ENCODE assay signal across 16 cellular contexts in genomic region chr6:17381429-17382147, GRCh38. TPM values are rescaled to one million over a fixed set of nuclear protein-coding genes. Genes with fewer than 3 reads are reported as not detected.
A peak's percentile ranks its signal among the peaks of the same experiment; 100 is the strongest.
DNase-seq lines count a peak whose midpoint lies in the region; ATAC-seq, FAIRE-seq and TF ChIP-seq lines count a peak whose summit lies in the region.
"Had no signal": no experiment of that assay in that cellular context is flagged by ENCODE, and none has a peak within 500 bp of the region (broad histone marks: within the 10 kb centered on the region; RNA-seq: fewer than 3 reads in every experiment).

No MANE protein-coding gene starts in this region.

- no peak for TF ChIP-seq RAD21 in K562 (CRISPR knock-in tag; conservative IDR thresholded peaks at IDR 0.05 in 1 of 2, IDR thresholded peaks at IDR 0.05 in 1 of 2)

- H4K20me1 ChIP-seq in K562 (replicated peaks; ENCODE audit: control insufficient read depth, insufficient read depth, low read length), result no peaks in the 10 kb centered on the region

- BruUV-seq in K562 (replicated peaks; lab: Mats Ljungman, UMichigan), result no TSS peak

- WGBS in K562 (ENCODE audit: insufficient coverage, low coverage, missing lambda C conversion rate), result 2% methylated on average over 7 of the region's 7 CpGs

- H3K79me2 ChIP-seq in K562 (ENCODE audit: control insufficient read depth, insufficient read depth, low read length), result no peaks in the 10 kb centered on the region

- H3K27me3 ChIP-seq in K562 (ENCODE audit: control insufficient read depth in 2 of 2, insufficient read depth in 2 of 2, low read length in 2 of 2), result peaks cover 0 to 12% of the 10 kb centered on the region in 2 experiments; a peak in 1 of 5 replicates
- H3K27me3 ChIP-seq in naive thymus-derived CD4-positive, alpha-beta T cell (ENCODE audit: control insufficient read depth in 2 of 2, insufficient read depth in 2 of 2, low read length in 2 of 2), result no peaks in the 10 kb centered on the region

- H3K4me3 ChIP-seq in K562, result no peak overlapping the region
- no peak overlapping the region for H3K4me3 ChIP-seq in naive thymus-derived CD4-positive, alpha-beta T cell (ENCODE audit: low read length)
- H3K4me3 ChIP-seq: GM12878, SK-N-MC had no signal

- TF ChIP-seq POLR2A in K562 (conservative IDR thresholded peaks at IDR 0.05), result no peak

- ATAC-seq in K562 (peak; percentile 39; the same call in 1 of the 3 replicates), GM21423 (IDR thresholded peaks at IDR 0.05; ENCODE audit: unreplicated experiment) (no peak)
- ATAC-seq in naive thymus-derived CD4-positive, alpha-beta T cell, result no peak
- ATAC-seq: GM12878; stimulated activated memory B cell treated with anti-CD40 and anti-IgM and Interleukin-4, amounts not matched to agents 10 μg/mL and 1 μg/mL and 100 μg/mL, for 72 hours had no signal

- H2AFZ ChIP-seq in K562 (ENCODE audit: low read depth, low read length), result no peak overlapping the region

- in situ Hi-C loops in K562 (cut with MboI), result no loop called here

- peak; percentile 65 for FAIRE-seq in HTR-8/SVneo (lab: Jason Lieb, UNC)
- no peak for FAIRE-seq in K562 (lab: Jason Lieb, UNC)
- FAIRE-seq: GM12878 had no signal

- no peak overlapping the region for H3K27ac ChIP-seq in K562 (ENCODE audit: extremely low read depth, low read depth, low read length)
- H3K27ac ChIP-seq in naive thymus-derived CD4-positive, alpha-beta T cell (ENCODE audit: low read depth, low read length), result no peak overlapping the region
- H3K27ac ChIP-seq: SK-N-MC had no signal

- CTCF ChIA-PET in K562 (lab: Yijun Ruan, JAX; ENCODE audit: low intra/inter-chr PET ratio), result interaction anchor here (0.6 kb wide), 1 partner anchor 336 kb away, joined by 3 read pairs; no protein-coding TSS in a partner anchor
- CTCF ChIA-PET in naive thymus-derived CD4-positive, alpha-beta T cell (lab: Charles Lee), result interaction anchor here (0.6 kb wide), 1 partner anchor 132 kb away, joined by 4 read pairs; no protein-coding TSS in a partner anchor

- DNase-seq in AG08396 (ENCODE audit: low spot score), result peak; percentile 54
- DNase-seq in HTR-8/SVneo (ENCODE audit: insufficient read length, low spot score), result no peak
- no peak for DNase-seq in K562 (ENCODE audit: extremely low read depth in 1 of 4, low spot score in 3 of 4)
- DNase-seq in midbrain (lab: John Stamatoyannopoulos, UW), result peak; percentile 1
- DNase-seq in naive thymus-derived CD4-positive, alpha-beta T cell, result no peak
- DNase-seq in NCI-H345 (lab: John Stamatoyannopoulos, UW), result no peak
- no peak for DNase-seq in DMS153 treated with DMSO at 0.1 percent for 48 hours (lab: John Stamatoyannopoulos, UW; ENCODE audit: unreplicated experiment)
- DNase-seq: activated CD4-positive, alpha-beta T cell treated with anti-CD3 and anti-CD28 coated beads for 48 hours; activated effector memory CD4-positive, alpha-beta T cell treated with Interleukin-2 at 50 U/mL for 16 hours; CD4-positive, alpha-beta memory T cell; dermis blood vessel endothelial cell; KG1 had no signal

- no peaks in the 10 kb centered on the region for H3K9me1 ChIP-seq in K562 (ENCODE audit: control insufficient read depth, insufficient read depth, low read length)

- no peaks in the 10 kb centered on the region for H3K4me1 ChIP-seq in K562 (replicated peaks in 1 of 2; ENCODE audit: control insufficient read depth in 2 of 2, insufficient read depth in 2 of 2, low read length in 2 of 2)
- no peaks in the 10 kb centered on the region for H3K4me1 ChIP-seq in naive thymus-derived CD4-positive, alpha-beta T cell (ENCODE audit: control insufficient read depth in 2 of 2, insufficient read depth in 2 of 2, low read length in 2 of 2)

- no peak overlapping the region for H3K4me2 ChIP-seq in K562 (ENCODE audit: insufficient read depth, low read length)

- no peak overlapping the region for H3K27ac Mint-ChIP-seq in naive thymus-derived CD4-positive, alpha-beta T cell
- H3K27ac Mint-ChIP-seq: CD4-positive, alpha-beta memory T cell; stimulated activated memory B cell treated with anti-CD40 and anti-IgM and Interleukin-4, amounts not matched to agents 10 μg/mL and 1 μg/mL and 100 μg/mL, for 72 hours had no signal

- no peaks in the 10 kb centered on the region for H3K36me3 ChIP-seq in K562 (ENCODE audit: control insufficient read depth, insufficient read depth, low read length)
- H3K36me3 ChIP-seq in naive thymus-derived CD4-positive, alpha-beta T cell (ENCODE audit: control insufficient read depth in 2 of 3, insufficient read depth in 3 of 3, low read length in 3 of 3), result no peaks in the 10 kb centered on the region

- TF ChIP-seq EP300 in K562 (IDR thresholded peaks at IDR 0.05; ENCODE audit: low read length), result no peak

- no peak overlapping the region for H3K4me3 Mint-ChIP-seq in naive thymus-derived CD4-positive, alpha-beta T cell
- H3K4me3 Mint-ChIP-seq: CD4-positive, alpha-beta memory T cell; stimulated activated memory B cell treated with anti-CD40 and anti-IgM and Interleukin-4, amounts not matched to agents 10 μg/mL and 1 μg/mL and 100 μg/mL, for 72 hours had no signal

- intact Hi-C loops in K562 (cut with micrococcal nuclease), result no loop called here
- intact Hi-C loops in naive thymus-derived CD4-positive, alpha-beta T cell (cut with micrococcal nuclease), result no loop called here

- no peaks in the 10 kb centered on the region for H3K4me1 Mint-ChIP-seq in naive thymus-derived CD4-positive, alpha-beta T cell
- H3K4me1 Mint-ChIP-seq: CD4-positive, alpha-beta memory T cell; stimulated activated memory B cell treated with anti-CD40 and anti-IgM and Interleukin-4, amounts not matched to agents 10 μg/mL and 1 μg/mL and 100 μg/mL, for 72 hours had no signal

- no peak for TF ChIP-seq CTCF in K562 (IDR thresholded peaks at IDR 0.05 in 2 of 3, conservative IDR thresholded peaks at IDR 0.05 in 1 of 3; ENCODE audit: insufficient read depth in 2 of 3, low read depth in 1 of 3, low read length in 3 of 3)

- H3K9me3 ChIP-seq in K562 (replicated peaks; ENCODE audit: control insufficient read depth, insufficient read depth, low read depth, low read length), result no peaks in the 10 kb centered on the region
- no peaks in the 10 kb centered on the region for H3K9me3 ChIP-seq in naive thymus-derived CD4-positive, alpha-beta T cell (ENCODE audit: control insufficient read depth in 2 of 3, low read length in 3 of 3)

- no peak overlapping the region for H3K9ac ChIP-seq in K562 (ENCODE audit: insufficient read depth in 1 of 2, low read depth in 2 of 2, low read length in 2 of 2)

- peaks cover 0 to 3% (median 0%) of the 10 kb centered on the region in 11 donors for H3K9me3 Mint-ChIP-seq in naive thymus-derived CD4-positive, alpha-beta T cell

- POLR2A ChIA-PET in K562 (lab: Yijun Ruan, JAX), result no interaction called here
- POLR2A ChIA-PET in naive thymus-derived CD4-positive, alpha-beta T cell (lab: Charles Lee), result no interaction called here

- H3K36me3 Mint-ChIP-seq in naive thymus-derived CD4-positive, alpha-beta T cell, result no peaks in the 10 kb centered on the region
- H3K36me3 Mint-ChIP-seq: CD4-positive, alpha-beta memory T cell; stimulated activated memory B cell treated with anti-CD40 and anti-IgM and Interleukin-4, amounts not matched to agents 10 μg/mL and 1 μg/mL and 100 μg/mL, for 72 hours had no signal

- peaks cover 0 to 23% (median 5%) of the 10 kb centered on the region in 5 donors for H3K27me3 Mint-ChIP-seq in naive thymus-derived CD4-positive, alpha-beta T cell
- H3K27me3 Mint-ChIP-seq: stimulated activated memory B cell treated with anti-CD40 and anti-IgM and Interleukin-4, amounts not matched to agents 10 μg/mL and 1 μg/mL and 100 μg/mL, for 72 hours had no signal

RNA-seq across cellular contexts. Expression of gene CAP2, which starts 11.8 kb away (rescaled TPM):
- total RNA-seq in K562 (2011; cell fraction: chromatin; rRNA removed; ENCODE audit: low replicate concordance), result not detected in 2 replicates
- total RNA-seq in K562 (2011; cell fraction: nucleolus; rRNA removed), result not detected in 2 replicates
- not detected in 2 replicates for total RNA-seq in K562 (2011; cell fraction: nucleoplasm; rRNA removed)
- total RNA-seq in K562 (2014; rRNA removed) (not detected in 2 replicates), K562 (2014; rRNA removed; fragmentation: Illumina TruSeq; extraction: Trizol) (not detected in 2 replicates), K562 (2015; rRNA removed; fragmentation: Illumina TruSeq; extraction: Trizol) (not detected in 2 replicates), K562 (2021) (not detected in 2 replicates)
- polyA plus RNA-seq in K562 (2011; rRNA removed) (not detected in 2 replicates), K562 (2014; fragmentation: Illumina TruSeq; extraction: Trizol) (not detected in 2 replicates), K562 (2014; fragmentation: Nextera tagmentation; extraction: Ambion mirVana) (not detected), K562 (2014; rRNA removed) (not detected in 2 replicates)
- polyA plus RNA-seq in K562 (2011; cell fraction: cytosol; rRNA removed), result not detected in 2 replicates
- not detected in 2 replicates for polyA plus RNA-seq in K562 (2011; cell fraction: nucleus; rRNA removed)
- 0.09 and 0.10 TPM in 2 replicates for polyA plus RNA-seq in K562 (2012)
- polyA minus RNA-seq in K562 (2011; rRNA and poly(A)+ RNA removed), result not detected in 2 replicates
- 0.91 TPM in 1 of 2 replicates, not detected in the other for polyA minus RNA-seq in K562 (2011; cell fraction: cytosol; rRNA and poly(A)+ RNA removed)
- polyA minus RNA-seq in K562 (2011; cell fraction: nucleus; rRNA and poly(A)+ RNA removed), result 0.13 and 0.22 TPM in 2 replicates
- not detected for total RNA-seq in naive thymus-derived CD4-positive, alpha-beta T cell
- not detected for polyA plus RNA-seq in naive thymus-derived CD4-positive, alpha-beta T cell
- total RNA-seq: CD4-positive, alpha-beta memory T cell had no signal
- polyA plus RNA-seq: CD4-positive, alpha-beta memory T cell had no signal

Comparison
In these comparisons a context has a peak if more than half of its experiments do, and no peak if none do; other contexts are left out.
1. DNase-seq: peak in AG08396 (single experiment) and midbrain (single experiment); none in HTR-8/SVneo (single experiment), K562 (0 of 4), naive thymus-derived CD4-positive, alpha-beta T cell (0 of 9), NCI-H345 (single experiment) and DMS153 treated with DMSO at 0.1 percent for 48 hours (single experiment).